28 cellular contexts compared by ENCODE assay signal in the genomic region with DNA sequence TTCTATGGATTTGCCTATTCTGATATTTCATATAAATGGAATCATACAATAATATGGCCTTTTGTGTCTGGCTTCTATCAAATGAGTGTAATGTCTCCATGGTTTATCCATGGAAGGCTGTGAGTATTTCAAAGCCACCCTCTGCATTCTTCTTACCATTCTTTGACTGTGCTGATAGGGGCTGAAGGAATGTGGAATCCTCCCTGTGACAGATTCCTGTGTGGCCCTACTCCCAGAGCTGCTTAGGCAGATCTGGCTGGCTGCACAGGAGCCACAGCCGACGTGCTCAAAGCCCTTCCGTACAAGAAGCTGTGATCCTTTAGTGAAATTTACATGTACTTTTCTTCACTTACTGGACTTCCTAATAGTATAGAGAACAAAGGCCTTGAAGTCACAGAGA.
"Had no signal": no experiment of that assay in that cellular context is flagged by ENCODE, and none has a peak within 500 bp of the region (broad histone marks: within the 10 kb centered on the region; RNA-seq: fewer than 3 reads in every experiment).

No MANE protein-coding gene starts in this region.

- H3K4me3 ChIP-seq: MG63, SJCRH30 had no signal

- ATAC-seq: activated CD4-positive, alpha-beta T cell treated with anti-CD3 and anti-CD28 coated beads for 36 hours; activated T-helper 17 cell treated with anti-CD3 and anti-CD28 coated beads, Interleukin-2, amount 50 U/mL, for 72 hours; Panc1; Right ventricle myocardium inferior had no signal

- H3K4me1 ChIP-seq: SJCRH30 had no signal

- H3K27ac ChIP-seq: SJCRH30, WERI-Rb-1 had no signal

- H3K27me3 Mint-ChIP-seq: activated CD4-positive, alpha-beta memory T cell treated with anti-CD3 and anti-CD28 coated beads, Interleukin-2, amount 10 ng/mL, durations not matched to agents 7 days and 5 days; activated CD4-positive, alpha-beta T cell treated with anti-CD3 and anti-CD28 coated beads for 36 hours; activated naive CD8-positive, alpha-beta T cell; brain had no signal

- H3K27me3 ChIP-seq: MG63, SJCRH30 had no signal

- H3K4me3 Mint-ChIP-seq: activated CD4-positive, alpha-beta memory T cell treated with anti-CD3 and anti-CD28 coated beads, Interleukin-2, amount 10 ng/mL, durations not matched to agents 7 days and 5 days; activated CD4-positive, alpha-beta T cell treated with anti-CD3 and anti-CD28 coated beads for 36 hours; activated naive CD4-positive, alpha-beta T cell treated with anti-CD3 and anti-CD28 coated beads for 36 hours; activated naive CD8-positive, alpha-beta T cell; activated T-helper 17 cell treated with anti-CD3 and anti-CD28 coated beads, Interleukin-2, amount 50 U/mL, for 72 hours; brain had no signal

- H3K36me3 Mint-ChIP-seq: activated naive CD8-positive, alpha-beta T cell had no signal

- H3K4me2 ChIP-seq: SK-N-SH had no signal

- H3K9me3 Mint-ChIP-seq: activated CD4-positive, alpha-beta memory T cell treated with anti-CD3 and anti-CD28 coated beads, Interleukin-2, amount 10 ng/mL, durations not matched to agents 7 days and 5 days; activated naive CD4-positive, alpha-beta T cell treated with anti-CD3 and anti-CD28 coated beads for 36 hours; activated T-helper 17 cell treated with anti-CD3 and anti-CD28 coated beads, Interleukin-2, amount 50 U/mL, for 72 hours had no signal

- H3K9me3 ChIP-seq: MG63, SJCRH30, SK-N-SH had no signal

- H3K4me1 Mint-ChIP-seq: activated CD4-positive, alpha-beta memory T cell treated with anti-CD3 and anti-CD28 coated beads, Interleukin-2, amount 10 ng/mL, durations not matched to agents 7 days and 5 days; activated CD4-positive, alpha-beta T cell treated with anti-CD3 and anti-CD28 coated beads for 36 hours; activated T-helper 17 cell treated with anti-CD3 and anti-CD28 coated beads, Interleukin-2, amount 50 U/mL, for 72 hours had no signal

- DNase-seq: activated CD4-positive, alpha-beta memory T cell treated with anti-CD3 and anti-CD28 coated beads, Interleukin-2, amount 10 ng/mL, durations not matched to agents 7 days and 5 days; activated CD4-positive, alpha-beta T cell treated with anti-CD3 and anti-CD28 coated beads for 36 hours; activated CD4-positive, alpha-beta T cell treated with anti-CD3 and anti-CD28 coated beads, Interleukin-2, amount 50 U/mL, for 1 hour; activated gamma-delta T cell; activated naive CD4-positive, alpha-beta T cell treated with anti-CD3 and anti-CD28 coated beads for 36 hours; activated T-cell treated with anti-CD3 and anti-CD28 coated beads for 4 hours; activated T-cell treated with anti-CD3 and anti-CD28 coated beads, Interleukin-2, amount 50 U/mL, for 48 hours; amygdala; MG63; MV-4-11; NCI-H1092 treated with DMSO at 0.1 percent for 48 hours; NCI-H1417 treated with DMSO at 0.1 percent for 48 hours; NCI-H1694; NCI-H2029; NCI-H2107; NCI-H2171 treated with DMSO at 0.1 percent for 48 hours; NCI-H226; NCI-H526 treated with DMSO at 0.1 percent for 48 hours; RPMI8226; SJCRH30; SK-N-SH; T-helper 1 cell; WERI-Rb-1 had no signal

- H3K36me3 ChIP-seq: MG63, SJCRH30, WERI-Rb-1 had no signal

- H3K27ac Mint-ChIP-seq: activated CD4-positive, alpha-beta memory T cell treated with anti-CD3 and anti-CD28 coated beads, Interleukin-2, amount 10 ng/mL, durations not matched to agents 7 days and 5 days; activated CD4-positive, alpha-beta T cell treated with anti-CD3 and anti-CD28 coated beads for 36 hours; activated naive CD4-positive, alpha-beta T cell treated with anti-CD3 and anti-CD28 coated beads for 36 hours; activated naive CD8-positive, alpha-beta T cell; activated T-helper 17 cell treated with anti-CD3 and anti-CD28 coated beads, Interleukin-2, amount 50 U/mL, for 72 hours had no signal

- H3K9ac ChIP-seq: SK-N-SH had no signal
